35 cellular contexts compared by ENCODE assay signal in the genomic region with DNA sequence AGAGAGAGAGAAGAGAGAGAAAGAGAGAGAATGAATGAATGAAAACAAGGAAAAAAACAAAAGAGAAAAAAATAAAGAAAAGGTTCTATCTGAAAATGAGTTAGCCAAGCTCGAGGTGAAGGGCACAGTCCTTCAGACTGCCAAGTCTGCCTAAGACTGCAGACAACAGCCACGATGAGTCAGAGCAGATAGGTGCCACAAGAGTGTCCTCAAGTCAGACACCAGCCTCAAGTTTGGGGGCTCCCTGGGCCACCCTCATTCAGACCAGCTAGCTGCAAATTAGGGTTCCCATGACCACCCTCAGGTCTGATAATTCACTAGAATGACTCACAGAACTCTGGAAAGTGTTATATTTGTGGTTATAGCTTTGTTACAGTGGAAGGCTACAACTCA. TPM values are rescaled to one million over a fixed set of nuclear protein-coding genes. Genes with fewer than 3 reads are reported as not detected.
DNase-seq lines count a peak whose midpoint lies in the region; ATAC-seq and TF ChIP-seq lines count a peak whose summit lies in the region.
"Had no signal": no experiment of that assay in that cellular context is flagged by ENCODE, and none has a peak within 500 bp of the region (broad histone marks: within the 10 kb centered on the region; RNA-seq: fewer than 3 reads in every experiment).

No MANE protein-coding gene starts in this region.

- DNase-seq in stimulated activated CD8-positive, alpha-beta memory T cell treated with anti-CD3 and anti-CD28 coated beads, Interleukin-12 subunit alpha, Interleukin-12 subunit beta, amount 100 ng/mL, for 4 hours (ENCODE audit: low read depth) = peak; percentile 5
- no peak for DNase-seq in stimulated activated CD8-positive, alpha-beta memory T cell treated with anti-CD3 and anti-CD28 coated beads, Interleukin-4, amount 100 ng/mL, for 48 hours
- DNase-seq in adrenal gland = peak in 6 of 7 donors; percentile 45 to 72 (median 60)
- DNase-seq in natural killer cell = peak; percentile 27
- no peak for DNase-seq in left ventricle myocardium inferior
- DNase-seq in NCI-H2171 treated with DMSO at 0.1 percent for 48 hours (lab: John Stamatoyannopoulos, UW) = no peak
- DNase-seq in AML-193 (lab: John Stamatoyannopoulos, UW) = no peak
- DNase-seq: activated CD4-positive, CD25-positive, alpha-beta regulatory T cell treated with anti-CD3 and anti-CD28 coated beads, Interleukin-2, amount 50 U/mL, for 72 hours; activated gamma-delta T cell treated with Interleukin-2 at 50 U/mL for 16 hours; activated T-cell treated with anti-CD3 and anti-CD28 coated beads, Interleukin-2, amount 50 U/mL, for 1 hour; brain microvascular endothelial cell; C1 segment of cervical spinal cord; Caco-2; DMS53; dorsolateral prefrontal cortex; esophagus squamous epithelium; foreskin melanocyte; HCEC 1CT; Kasumi-1; kidney glomerular epithelial cell; lower lobe of right lung; midbrain; MV-4-11; naive thymus-derived CD8-positive, alpha-beta T cell; NCI-H1436; NCI-H2081 treated with DMSO at 0.1 percent for 48 hours; NCI-H748 treated with DMSO at 0.1 percent for 48 hours; pancreas; Peyer's patch; retina; SHP77; stomach had no signal

- 30 to 59% (median 41%) methylated on average over 2 of the region's 2 CpGs for WGBS in adrenal gland, 4 donors

- intact Hi-C loops in adrenal gland (cut with DNase I) (no loop called here), natural killer cell (cut with micrococcal nuclease) (no loop called here), left ventricle myocardium inferior (cut with micrococcal nuclease) (no loop called here)

- TF ChIP-seq POLR2A in adrenal gland (IDR thresholded peaks at IDR 0.05) = no peak

- H3K4me3 ChIP-seq in adrenal gland = no peak overlapping the region
- H3K4me3 ChIP-seq in left ventricle myocardium inferior = no peak overlapping the region
- H3K4me3 ChIP-seq: dorsolateral prefrontal cortex, esophagus squamous epithelium, lower lobe of right lung, pancreas, Peyer's patch, skin epidermis, stomach, vagina had no signal

- no peaks in the 10 kb centered on the region for H3K9me3 Mint-ChIP-seq in natural killer cell
- H3K9me3 Mint-ChIP-seq: naive thymus-derived CD8-positive, alpha-beta T cell; T-helper 2 cell treated with Interferon-gamma antibody and Interleukin-4, amounts not matched to agents 5 μg/mL and 100 μg/mL, for 36 hours had no signal

- H3K4me3 Mint-ChIP-seq in natural killer cell = no peak overlapping the region
- H3K4me3 Mint-ChIP-seq: naive thymus-derived CD8-positive, alpha-beta T cell; T-helper 2 cell treated with Interferon-gamma antibody and Interleukin-4, amounts not matched to agents 5 μg/mL and 100 μg/mL, for 36 hours had no signal

- H3K27ac ChIP-seq in adrenal gland (peak overlapping the region in 2 of 5 donors; percentile 7 to 54), left ventricle myocardium inferior (replicated peaks) (no peak overlapping the region)
- H3K27ac ChIP-seq: brain microvascular endothelial cell, dorsolateral prefrontal cortex, esophagus squamous epithelium, lower lobe of right lung, pancreas, Peyer's patch, skin epidermis, stomach, vagina had no signal

- peaks cover 12 to 13% of the 10 kb centered on the region in 2 donors for H3K4me1 Mint-ChIP-seq in natural killer cell

- no peaks in the 10 kb centered on the region for H3K27me3 ChIP-seq in adrenal gland
- H3K27me3 ChIP-seq in left ventricle myocardium inferior (ENCODE audit: low read depth) = no peaks in the 10 kb centered on the region
- H3K27me3 ChIP-seq: brain microvascular endothelial cell, dorsolateral prefrontal cortex, esophagus squamous epithelium, pancreas, Peyer's patch, stomach, vagina had no signal

- H3K27me3 Mint-ChIP-seq in natural killer cell (ENCODE audit: low read depth in 2 of 2) = peaks cover 2 to 10% of the 10 kb centered on the region in 2 donors

- no peaks in the 10 kb centered on the region for H3K36me3 Mint-ChIP-seq in natural killer cell
- H3K36me3 Mint-ChIP-seq: naive thymus-derived CD8-positive, alpha-beta T cell had no signal

- TF ChIP-seq CTCF in adrenal gland (IDR thresholded peaks at IDR 0.05) (no peak), natural killer cell (IDR thresholded peaks at IDR 0.05) (no peak), left ventricle myocardium inferior (IDR thresholded peaks at IDR 0.05; ENCODE audit: borderline replicate concordance) (no peak)

- peak overlapping the region in 1 of 2 donors; percentile 1 for H3K27ac Mint-ChIP-seq in natural killer cell
- H3K27ac Mint-ChIP-seq: T-helper 2 cell treated with Interferon-gamma antibody and Interleukin-4, amounts not matched to agents 5 μg/mL and 100 μg/mL, for 36 hours had no signal

- H3K4me1 ChIP-seq in adrenal gland (replicated peaks in 1 of 2) (peaks cover 0 to 7% of the 10 kb centered on the region in 2 donors), left ventricle myocardium inferior (no peaks in the 10 kb centered on the region)
- H3K4me1 ChIP-seq: Caco-2, esophagus squamous epithelium, lower lobe of right lung, pancreas, Peyer's patch, stomach, vagina had no signal

- ATAC-seq in natural killer cell = peak; percentile 71 to 94 (median 92)
- ATAC-seq: lower lobe of right lung; naive thymus-derived CD8-positive, alpha-beta T cell; pancreas had no signal

- H3K9me3 ChIP-seq in adrenal gland (replicated peaks in 1 of 3) (no peaks in the 10 kb centered on the region), left ventricle myocardium inferior (replicated peaks) (peaks cover 5% of the 10 kb centered on the region)
- H3K9me3 ChIP-seq: Caco-2, pancreas, Peyer's patch, vagina had no signal

- H3K36me3 ChIP-seq in adrenal gland (replicated peaks in 1 of 2) (no peaks in the 10 kb centered on the region), left ventricle myocardium inferior (no peaks in the 10 kb centered on the region)
- H3K36me3 ChIP-seq: brain microvascular endothelial cell, esophagus squamous epithelium, lower lobe of right lung, pancreas, Peyer's patch, stomach, vagina had no signal

RNA-seq across cellular contexts. Expression of gene HABP4, which starts 13.9 kb away (rescaled TPM):
- total RNA-seq in adrenal gland (10 to 100 TPM in 3 of 8 donors, 1 to 10 TPM in 5; 5.8 to 17.4 (median 9.6) TPM), natural killer cell (1 to 10 TPM; 3.0 to 3.9 (median 3.6) TPM), left ventricle myocardium inferior (23.1 TPM)
- polyA plus RNA-seq in adrenal gland = 10 to 100 TPM; 14.9 to 22.4 (median 16.5) TPM

RNA-seq across cellular contexts. Expression of gene ZNF367, which starts 17.9 kb away (rescaled TPM):
- total RNA-seq in adrenal gland = 1 to 10 TPM in 5 of 8 donors, under 1 TPM in 3; 0.35 to 1.6 (median 1.2) TPM
- 1 to 10 TPM in 1 of 3 donors, under 1 TPM in 2; 0.24 to 3.0 (median 0.37) TPM for polyA plus RNA-seq in adrenal gland
- 1 to 10 TPM; 4.4 to 6.2 (median 4.5) TPM for total RNA-seq in natural killer cell
- 3.9 TPM for total RNA-seq in left ventricle myocardium inferior

RNA-seq across cellular contexts. Expression of gene SLC35D2, which starts 52.5 kb away (rescaled TPM):
- total RNA-seq in adrenal gland (10 to 100 TPM in 6 of 8 donors, 1 to 10 TPM in 2; 6.9 to 20.8 (median 16.5) TPM), natural killer cell (10 to 100 TPM; 13.4 to 18.9 (median 17.3) TPM), left ventricle myocardium inferior (13.9 TPM)
- 10 to 100 TPM; 10.4 to 12.3 (median 11.9) TPM for polyA plus RNA-seq in adrenal gland

Comparison
In these comparisons a context has a peak if more than half of its experiments do, and no peak if none do; other contexts are left out.
1. DNase-seq: peak in stimulated activated CD8-positive, alpha-beta memory T cell treated with anti-CD3 and anti-CD28 coated beads, Interleukin-12 subunit alpha, Interleukin-12 subunit beta, amount 100 ng/mL, for 4 hours (single experiment), adrenal gland (6 of 7) and natural killer cell (single experiment); none in stimulated activated CD8-positive, alpha-beta memory T cell treated with anti-CD3 and anti-CD28 coated beads, Interleukin-4, amount 100 ng/mL, for 48 hours (single experiment), left ventricle myocardium inferior (single experiment), NCI-H2171 treated with DMSO at 0.1 percent for 48 hours (single experiment) and AML-193 (0 of 2).